Comparison of ENCODE assay signal across 8 cellular contexts in the genomic region with DNA sequence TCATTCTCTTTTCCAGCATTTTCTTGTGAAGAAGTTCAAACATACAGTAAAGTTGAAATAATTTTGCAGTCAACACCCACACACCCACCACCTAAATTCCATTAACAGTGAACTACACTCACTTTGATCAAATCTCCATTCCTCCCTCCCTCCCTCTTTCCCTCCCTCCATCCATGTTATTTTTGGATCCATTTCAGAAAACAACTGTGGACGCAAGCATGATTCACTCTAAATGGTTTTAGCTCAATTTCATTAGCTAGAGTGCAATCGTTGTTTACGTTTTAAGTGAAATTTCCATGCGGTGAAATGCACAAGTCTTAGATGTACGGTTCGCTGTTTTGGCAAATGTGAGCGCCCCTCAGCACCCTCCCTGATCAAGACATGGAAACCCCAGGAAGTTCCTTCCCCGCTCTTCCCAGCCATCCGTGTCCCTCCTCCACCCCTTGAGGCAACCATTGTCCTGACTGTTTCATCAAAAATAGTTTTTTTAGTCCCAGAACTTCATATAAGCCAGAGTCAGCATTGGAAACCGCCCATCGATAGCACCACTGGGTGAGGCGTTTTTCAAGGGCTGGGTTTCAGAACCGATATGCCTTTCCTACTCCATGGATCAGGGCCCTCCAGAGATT.
DNase-seq lines count a peak whose midpoint lies in the region; ATAC-seq, FAIRE-seq and TF ChIP-seq lines count a peak whose summit lies in the region.
"Not testable (repeated sequence)": the region's sequence is repeated elsewhere in the genome, so short reads cannot be mapped to it uniquely, and the experiment has no call there.

No MANE protein-coding gene starts in this region.

- H3K4me1 ChIP-seq in adipocyte (ENCODE audit: control insufficient read depth, insufficient read depth, low read length) (peaks cover 27% of the 10 kb centered on the region), gastroesophageal sphincter (peaks cover 0 to 56% (median 28%) of the 10 kb centered on the region in 3 donors), HepG2 (ENCODE audit: insufficient read depth, low read length) (peaks cover 38% of the 10 kb centered on the region), sigmoid colon (peaks cover 0 to 67% (median 49%) of the 10 kb centered on the region in 4 donors)

- peak; percentile 86 for FAIRE-seq in HepG2 (lab: Jason Lieb, UNC)

- not testable (repeated sequence) for TF ChIP-seq EP300 in gastroesophageal sphincter (IDR thresholded peaks at IDR 0.05); HepG2 (IDR thresholded peaks at IDR 0.05; ENCODE audit: low read depth in 2 of 2, low read length in 2 of 2); HepG2 (CRISPR knock-in tag; IDR thresholded peaks at IDR 0.05; ENCODE audit: borderline replicate concordance); sigmoid colon (IDR thresholded peaks at IDR 0.05)

- not testable (repeated sequence) for TF ChIP-seq POLR2A in gastroesophageal sphincter (IDR thresholded peaks at IDR 0.05); HepG2 (IDR thresholded peaks at IDR 0.05; ENCODE audit: insufficient read depth in 1 of 2, low read depth in 2 of 2, low read length in 2 of 2); sigmoid colon (IDR thresholded peaks at IDR 0.05)

- H3K27ac ChIP-seq in gastroesophageal sphincter (peak overlapping the region; percentile 66 to 90 (median 86)), sigmoid colon (peak overlapping the region; percentile 82 to 88 (median 87))
- not testable (repeated sequence) for H3K27ac ChIP-seq in HepG2 (ENCODE audit: extremely low read length, insufficient read depth, low read length)

- peak overlapping the region; percentile 74 for H3K9ac ChIP-seq in adipocyte (ENCODE audit: low read length)
- not testable (repeated sequence) for H3K9ac ChIP-seq in HepG2 (ENCODE audit: insufficient read depth, low read depth, low read length)

- not testable (repeated sequence) for H3K9me3 Mint-ChIP-seq in type B pancreatic cell

- in situ Hi-C loops in Caki2 (cut with HindIII; ENCODE audit: low pct_unique_long_range_greater_than_20kb, low sequenced_read_pairs): not testable (repeated sequence)
- in situ Hi-C loops in HepG2 (cut with HindIII; ENCODE audit: extremely low pct_ligation_motif_present, low pct_unique_long_range_greater_than_20kb): loop anchor here (25.0 kb wide), 1 partner anchor 88 kb away; no protein-coding TSS in a partner anchor

- H3K79me2 ChIP-seq in HepG2 (ENCODE audit: insufficient read depth, low read length): not testable (repeated sequence)

- POLR2A ChIA-PET in HepG2 (lab: Yijun Ruan, JAX): not testable (repeated sequence)

- ATAC-seq in gastroesophageal sphincter: peak; percentile 7
- not testable (repeated sequence) for ATAC-seq in HepG2

- not testable (repeated sequence) for H3K9me3 ChIP-seq in MG63; adipocyte (ENCODE audit: control insufficient read depth, low read length); gastroesophageal sphincter; HepG2 (ENCODE audit: low read length); sigmoid colon

- CTCF ChIA-PET in HepG2 (lab: Yijun Ruan, JAX; ENCODE audit: low intra/inter-chr PET ratio, low total read pairs): not testable (repeated sequence)

- not testable (repeated sequence) for H3K36me3 ChIP-seq in MG63; adipocyte (ENCODE audit: control insufficient read depth, insufficient read depth, low read length, severe bottlenecking); gastroesophageal sphincter; HepG2 (replicated peaks in 1 of 2; ENCODE audit: control insufficient read depth in 1 of 2, insufficient read depth in 2 of 2, low read length in 2 of 2); sigmoid colon

- H3K27ac Mint-ChIP-seq in type B pancreatic cell: not testable (repeated sequence)

- H4K20me1 ChIP-seq in HepG2 (ENCODE audit: insufficient read depth, low read length): not testable (repeated sequence)

- not testable (repeated sequence) for H3K36me3 Mint-ChIP-seq in type B pancreatic cell

- H3K4me1 Mint-ChIP-seq in type B pancreatic cell (ENCODE audit: unreplicated experiment): peaks cover 20% of the 10 kb centered on the region

- not testable (repeated sequence) for H3K4me3 Mint-ChIP-seq in type B pancreatic cell

- not testable (repeated sequence) for H3K27me3 Mint-ChIP-seq in type B pancreatic cell

- TF ChIP-seq RAD21 in HepG2 (CRISPR knock-in tag; IDR thresholded peaks at IDR 0.05): not testable (repeated sequence)

- BruUV-seq in HepG2 (replicated peaks; lab: Mats Ljungman, UMichigan): not testable (repeated sequence)

- not testable (repeated sequence) for H3K27me3 ChIP-seq in MG63; adipocyte (replicated peaks; ENCODE audit: control insufficient read depth, insufficient read depth, low read length); gastroesophageal sphincter; HepG2 (ENCODE audit: control insufficient read depth in 1 of 2, insufficient read depth in 2 of 2, low read length in 2 of 2); sigmoid colon

- not testable (repeated sequence) for H2AFZ ChIP-seq in HepG2 (ENCODE audit: low read length)

- intact Hi-C loops in HepG2 (cut with micrococcal nuclease; ENCODE audit: unreplicated experiment); sigmoid colon (cut with DNase I): not testable (repeated sequence)

- DNase-seq in Caki2 (ENCODE audit: low read depth) (peak; percentile 55), MG63 (peak; percentile 59), adipocyte (ENCODE audit: low read depth) (peak; percentile 84), dedifferentiated amniotic fluid mesenchymal stem cell (ENCODE audit: extremely low spot score) (peak; percentile 65), sigmoid colon (peak; percentile 70), type B pancreatic cell (ENCODE audit: extremely low spot score, unreplicated experiment) (peak; percentile 16)
- not testable (repeated sequence) for DNase-seq in HepG2 (ENCODE audit: low spot score)

- H3K4me3 ChIP-seq in MG63; HepG2 (replicated peaks in 1 of 3; ENCODE audit: insufficient read depth in 1 of 3, low read depth in 2 of 3, low read length in 3 of 3); sigmoid colon: not testable (repeated sequence)
- H3K4me3 ChIP-seq in adipocyte (ENCODE audit: low read length): peak overlapping the region; percentile 47
- H3K4me3 ChIP-seq in gastroesophageal sphincter: peak overlapping the region in 1 of 2 donors; percentile 6

- TF ChIP-seq CTCF in gastroesophageal sphincter (IDR thresholded peaks at IDR 0.05); HepG2 (CRISPR knock-in tag; IDR thresholded peaks at IDR 0.05); sigmoid colon (IDR thresholded peaks at IDR 0.05); type B pancreatic cell (conservative IDR thresholded peaks at IDR 0.05): not testable (repeated sequence)

- 38 to 39% methylated on average over 4 to 5 of the region's 13 CpGs for WGBS in gastroesophageal sphincter (ENCODE audit: low coverage in 1 of 2), 2 donors
- 75% methylated on average over 13 of the region's 13 CpGs for WGBS in HepG2 (ENCODE audit: low lambda C conversion rate)
- 74 to 82% methylated on average over 12 of the region's 13 CpGs for WGBS in sigmoid colon, 2 donors

- H3K4me2 ChIP-seq in HepG2 (ENCODE audit: low read depth, low read length): not testable (repeated sequence)
